Comparison of ENCODE assay signal across 9 cellular contexts in genomic region chr6:145028144-145028818, GRCh38.
DNase-seq lines count a peak whose midpoint lies in the region; ATAC-seq and TF ChIP-seq lines count a peak whose summit lies in the region.
"Had no signal": no experiment of that assay in that cellular context is flagged by ENCODE, and none has a peak within 500 bp of the region (broad histone marks: within the 10 kb centered on the region; RNA-seq: fewer than 3 reads in every experiment).

No MANE protein-coding gene starts in this region.

- CTCF ChIA-PET in AG04450 (lab: Charles Lee) (interaction anchor here (1.2 to 3.9 kb wide), 3 partner anchors 10 to 444 kb away, joined by 3 to 31 read pairs (median 4); no protein-coding TSS in a partner anchor), MCF 10A (lab: Yijun Ruan, JAX) (interaction anchor here (0.6 to 1.3 kb wide), 7 partner anchors 12 to 605 kb away, joined by 3 to 4 read pairs (median 3); no protein-coding TSS in a partner anchor)

- TF ChIP-seq POLR2A in right lobe of liver (IDR thresholded peaks at IDR 0.05), result no peak

- intact Hi-C loops in MCF 10A (cut with micrococcal nuclease), result loop anchor here (2.0 to 10.0 kb wide), 4 partner anchors 187 to 811 kb away; no protein-coding TSS in a partner anchor
- intact Hi-C loops in right lobe of liver (cut with DNase I), result no loop called here

- no peaks in the 10 kb centered on the region for H3K27me3 ChIP-seq in AG04450 (ENCODE audit: control insufficient read depth, insufficient read depth, low read length)
- H3K27me3 ChIP-seq in right lobe of liver, result no peaks in the 10 kb centered on the region

- H3K4me3 Mint-ChIP-seq in MCF 10A (ENCODE audit: unreplicated experiment), result no peak overlapping the region
- H3K4me3 Mint-ChIP-seq: IgD-negative memory B cell had no signal

- H3K4me1 ChIP-seq in right lobe of liver, result peaks cover 0 to 23% (median 8%) of the 10 kb centered on the region in 4 donors

- H3K27ac ChIP-seq in AG04450 (ENCODE audit: low read depth, low read length) (no peak overlapping the region), right lobe of liver (no peak overlapping the region)

- TF ChIP-seq CTCF in AG04450 (IDR thresholded peaks at IDR 0.05; ENCODE audit: low read depth, low read length) (peak; percentile 58), MCF 10A (IDR thresholded peaks at IDR 0.05; ENCODE audit: unreplicated experiment) (peak; percentile 23), right lobe of liver (IDR thresholded peaks at IDR 0.05) (peak; percentile 20 to 49 (median 42))

- WGBS in right lobe of liver (ENCODE audit: insufficient coverage, low coverage, low lambda C conversion rate, missing lambda C conversion rate), result 43% methylated on average over 4 of the region's 4 CpGs

- BruUV-seq in MCF 10A (replicated peaks; lab: Mats Ljungman, UMichigan), result no TSS peak

- H3K36me3 Mint-ChIP-seq in MCF 10A (ENCODE audit: insufficient read depth, unreplicated experiment), result no peaks in the 10 kb centered on the region

- H3K4me3 ChIP-seq in AG04450 (ENCODE audit: low read depth, low read length), result no peak overlapping the region
- H3K4me3 ChIP-seq in right lobe of liver, result no peak overlapping the region

- H3K4me1 Mint-ChIP-seq in MCF 10A (ENCODE audit: insufficient read depth, unreplicated experiment), result no peaks in the 10 kb centered on the region

- POLR2A ChIA-PET in AG04450 (lab: Yijun Ruan, JAX), result no interaction called here
- POLR2A ChIA-PET in MCF 10A (lab: Yijun Ruan, JAX), result no interaction called here

- DNase-seq in AG04450 (ENCODE audit: low read depth, low spot score) (no peak), NCI-H2196 (lab: John Stamatoyannopoulos, UW; ENCODE audit: unreplicated experiment) (peak; percentile 22), MCF 10A (ENCODE audit: unreplicated experiment) (peak; percentile 60), right lobe of liver (no peak), HK-2 (ENCODE audit: unreplicated experiment) (no peak), DMS153 (lab: John Stamatoyannopoulos, UW) (no peak)

- H3K9me3 ChIP-seq in AG04450 (ENCODE audit: control insufficient read depth, insufficient read depth, low read length) (no peaks in the 10 kb centered on the region), right lobe of liver (no peaks in the 10 kb centered on the region)

- H3K27me3 Mint-ChIP-seq in MCF 10A (ENCODE audit: insufficient read depth, unreplicated experiment), result no peaks in the 10 kb centered on the region

- peak; percentile 74 for ATAC-seq in GM18498 (IDR thresholded peaks at IDR 0.05; ENCODE audit: unreplicated experiment)
- peak; percentile 61 for ATAC-seq in HG02870 (IDR thresholded peaks at IDR 0.05; ENCODE audit: unreplicated experiment)
- ATAC-seq in right lobe of liver, result peak in 3 of 4 donors; percentile 31 to 43 (median 41)

- no peak overlapping the region for H3K27ac Mint-ChIP-seq in MCF 10A (ENCODE audit: low read depth, unreplicated experiment)
- H3K27ac Mint-ChIP-seq: IgD-negative memory B cell had no signal

- no peaks in the 10 kb centered on the region for H3K36me3 ChIP-seq in right lobe of liver

- no peaks in the 10 kb centered on the region for H3K9me3 Mint-ChIP-seq in MCF 10A (ENCODE audit: unreplicated experiment)
- H3K9me3 Mint-ChIP-seq: IgD-negative memory B cell had no signal

Comparison
In these comparisons a context has a peak if more than half of its experiments do, and no peak if none do; other contexts are left out.
1. DNase-seq: peak in NCI-H2196 (single experiment) and MCF 10A (single experiment); none in AG04450 (single experiment), right lobe of liver (0 of 3), HK-2 (single experiment) and DMS153 (single experiment).
2. Peak in every context shown above with its lines, with median percentiles within 50 percentile points of each other: CTCF ChIP-seq and ATAC-seq.